ENCODE assay signal across 22 cellular contexts in the genomic region with DNA sequence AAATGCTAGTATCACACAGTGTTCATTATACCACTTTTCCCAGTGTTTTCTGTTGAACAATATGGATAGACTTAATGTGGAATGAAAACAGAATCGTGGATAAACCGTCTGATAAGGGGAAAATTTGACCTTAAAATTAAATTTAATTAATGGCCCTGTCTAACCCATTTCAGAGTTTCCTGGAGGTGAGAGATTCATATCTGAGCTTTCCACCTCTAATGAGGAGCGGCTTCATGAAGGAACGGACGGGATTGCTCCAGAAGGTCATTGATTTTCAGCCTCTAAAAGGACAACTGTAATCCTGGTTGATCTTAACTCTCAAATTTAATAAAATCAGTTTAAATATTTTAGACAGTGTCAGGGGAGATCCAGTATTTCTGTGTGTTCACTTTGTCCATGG.
DNase-seq lines count a peak whose midpoint lies in the region; ATAC-seq and TF ChIP-seq lines count a peak whose summit lies in the region.
"Had no signal": no experiment of that assay in that cellular context is flagged by ENCODE, and none has a peak within 500 bp of the region (broad histone marks: within the 10 kb centered on the region; RNA-seq: fewer than 3 reads in every experiment).

No MANE protein-coding gene starts in this region.

- dilution Hi-C loops in mammary epithelial cell (cut with HindIII; ENCODE audit: low sequenced_read_pairs): no loop called here

- intact Hi-C loops in breast epithelium (cut with DNase I; ENCODE audit: low total_unique reads): no loop called here
- intact Hi-C loops in mammary epithelial cell (cut with micrococcal nuclease): no loop called here
- intact Hi-C loops in dorsolateral prefrontal cortex (cut with DNase I): loop anchor here in 1 of 2 donors (10.0 kb wide), 1 partner anchor 167 kb away; no protein-coding TSS in a partner anchor
- intact Hi-C loops in heart right ventricle (cut with DNase I): no loop called here

- no peaks in the 10 kb centered on the region for H3K79me2 ChIP-seq in mammary epithelial cell (ENCODE audit: insufficient read depth, low read length)

- no peak overlapping the region for H2AFZ ChIP-seq in mammary epithelial cell (ENCODE audit: low read depth, low read length)

- CTCF ChIA-PET in mammary epithelial cell (lab: Charles Lee; ENCODE audit: low non-redundant PET): no interaction called here

- no peak for TF ChIP-seq POLR2A in breast epithelium (IDR thresholded peaks at IDR 0.05)

- H3K27ac ChIP-seq in breast epithelium (peak overlapping the region; percentile 50 to 68), mammary epithelial cell (ENCODE audit: insufficient read depth, low read depth, low read length) (no peak overlapping the region), dorsolateral prefrontal cortex (peak overlapping the region in 32 of 59 donors; percentile 9 to 95 (median 87)), heart right ventricle (no peak overlapping the region)
- H3K27ac ChIP-seq: BLaER1 had no signal

- H3K4me2 ChIP-seq in mammary epithelial cell (ENCODE audit: insufficient read depth, low read depth, low read length): no peak overlapping the region
- H3K4me2 ChIP-seq: BLaER1 had no signal

- no peaks in the 10 kb centered on the region for H4K20me1 ChIP-seq in mammary epithelial cell (ENCODE audit: insufficient read depth, low read length)
- H4K20me1 ChIP-seq: BLaER1 had no signal

- no peak overlapping the region for H3K4me3 ChIP-seq in breast epithelium
- H3K4me3 ChIP-seq in mammary epithelial cell (replicated peaks in 1 of 3; ENCODE audit: insufficient read depth in 1 of 3, low read depth in 2 of 3, low read length in 3 of 3): no peak overlapping the region
- no peak overlapping the region for H3K4me3 ChIP-seq in dorsolateral prefrontal cortex
- no peak overlapping the region for H3K4me3 ChIP-seq in heart right ventricle
- H3K4me3 ChIP-seq: BLaER1, GM12878 had no signal

- 83% methylated on average over 5 of the region's 5 CpGs for WGBS in mammary epithelial cell (ENCODE audit: low coverage, missing lambda C conversion rate)
- WGBS in heart right ventricle, 2 donors: 79 to 85% methylated on average over 5 of the region's 5 CpGs

- DNase-seq in breast epithelium (ENCODE audit: low spot score in 2 of 2): no peak
- no peak for DNase-seq in mammary epithelial cell
- DNase-seq in dorsolateral prefrontal cortex: no peak
- DNase-seq in heart right ventricle: no peak
- DNase-seq in hepatic stellate cell (ENCODE audit: low spot score): no peak
- DNase-seq: 8988T; ACHN; BE2C; C1 segment of cervical spinal cord; CD4-positive, alpha-beta memory T cell; CD4-positive, CD25-positive, alpha-beta regulatory T cell; CD8-positive, alpha-beta memory T cell; COR-L47; DMS 273 treated with DMSO at 0.1 percent for 48 hours; DMS153; DMS53; DMS79; DND-41; EL; GDM1 had no signal

- H3K9me3 ChIP-seq in breast epithelium (no peaks in the 10 kb centered on the region), mammary epithelial cell (replicated peaks; ENCODE audit: insufficient read depth, low read length) (no peaks in the 10 kb centered on the region), heart right ventricle (peaks cover 0 to 5% (median 0%) of the 10 kb centered on the region in 11 donors)
- H3K9me3 ChIP-seq: BE2C had no signal

- no peak overlapping the region for H3K9ac ChIP-seq in mammary epithelial cell (ENCODE audit: insufficient read depth, low read length)
- H3K9ac ChIP-seq: BLaER1 had no signal

- H3K36me3 ChIP-seq in breast epithelium: no peaks in the 10 kb centered on the region
- no peaks in the 10 kb centered on the region for H3K36me3 ChIP-seq in mammary epithelial cell (ENCODE audit: insufficient read depth, low read length)
- H3K36me3 ChIP-seq in heart right ventricle: no peaks in the 10 kb centered on the region
- H3K36me3 ChIP-seq: BE2C, BLaER1 had no signal

- ATAC-seq in heart right ventricle: no peak
- ATAC-seq: GM12878 had no signal

- no peak for TF ChIP-seq CTCF in breast epithelium (IDR thresholded peaks at IDR 0.05)
- TF ChIP-seq CTCF in mammary epithelial cell (conservative IDR thresholded peaks at IDR 0.05 in 1 of 2, IDR thresholded peaks at IDR 0.05 in 1 of 2; ENCODE audit: extremely low read depth in 1 of 2, insufficient read depth in 1 of 2, low read depth in 1 of 2, low read length in 2 of 2): no peak
- TF ChIP-seq CTCF in dorsolateral prefrontal cortex (IDR thresholded peaks at IDR 0.05 in 54 of 56, conservative IDR thresholded peaks at IDR 0.05 in 2 of 56; ENCODE audit: low read depth in 1 of 56, partially characterized antibody in 56 of 56): no peak
- no peak for TF ChIP-seq CTCF in heart right ventricle (IDR thresholded peaks at IDR 0.05)

- H3K4me1 ChIP-seq in breast epithelium (no peaks in the 10 kb centered on the region), mammary epithelial cell (ENCODE audit: insufficient read depth, low read length) (peaks cover 2% of the 10 kb centered on the region), heart right ventricle (no peaks in the 10 kb centered on the region)

- BruUV-seq in mammary epithelial cell (replicated peaks; lab: Mats Ljungman, UMichigan): no TSS peak

- in situ Hi-C loops in mammary epithelial cell (cut with MboI; ENCODE audit: low sequenced_read_pairs in 2 of 2): no loop called here

- H3K27me3 ChIP-seq in breast epithelium (no peaks in the 10 kb centered on the region), mammary epithelial cell (ENCODE audit: insufficient read depth, low read length) (no peaks in the 10 kb centered on the region), dorsolateral prefrontal cortex (no peaks in the 10 kb centered on the region), heart right ventricle (no peaks in the 10 kb centered on the region)
- H3K27me3 ChIP-seq: BE2C, BLaER1 had no signal

Comparison
In these comparisons a context has a peak if more than half of its experiments do, and no peak if none do; other contexts are left out.
1. H3K27ac ChIP-seq: peak in breast epithelium (2 of 2) and dorsolateral prefrontal cortex (32 of 59); none in mammary epithelial cell (single experiment) and heart right ventricle (0 of 10).